In the genomic region with DNA sequence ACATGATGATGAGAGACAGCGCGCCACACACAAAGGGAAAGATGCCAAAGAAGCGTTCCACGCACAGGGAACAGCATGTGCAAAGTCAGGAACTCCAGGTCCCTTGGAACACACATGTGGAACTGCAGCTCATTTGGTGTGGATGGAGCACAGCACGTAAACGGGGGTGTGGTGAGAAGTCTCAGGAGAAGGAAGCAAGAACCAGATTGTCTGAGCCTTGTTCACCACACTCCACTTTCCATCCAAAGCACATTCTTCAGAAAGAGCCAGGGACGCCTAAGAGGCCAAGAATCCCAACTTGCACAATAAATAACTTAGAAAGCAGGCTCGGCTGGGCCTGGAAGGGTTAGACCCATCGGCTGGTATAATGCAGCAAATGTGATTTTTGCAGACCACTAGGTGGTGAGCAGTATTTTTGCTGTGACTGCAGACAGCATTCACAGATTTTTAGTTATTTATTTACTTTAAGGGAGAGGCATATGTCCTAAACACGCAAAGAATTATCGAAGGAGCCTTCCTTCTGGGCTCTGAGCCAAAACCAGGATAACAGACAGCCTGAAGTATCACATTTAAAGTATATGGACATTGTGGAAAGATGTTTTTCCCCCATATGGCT, we compare ENCODE assay signal across 8 cellular contexts. TPM values are rescaled to one million over a fixed set of nuclear protein-coding genes. Genes with fewer than 3 reads are reported as not detected.
DNase-seq lines count a peak whose midpoint lies in the region; ATAC-seq, FAIRE-seq and TF ChIP-seq lines count a peak whose summit lies in the region.

No MANE protein-coding gene starts in this region.

- no peak for FAIRE-seq in kidney (lab: Jason Lieb, UNC)

- no peaks in the 10 kb centered on the region for H3K9me3 ChIP-seq in KOPT-K1 (ENCODE audit: insufficient read depth, low read length, poor library complexity, severe bottlenecking)
- H3K9me3 ChIP-seq in kidney (ENCODE audit: control insufficient read depth in 1 of 2, low read length in 2 of 2), result no peaks in the 10 kb centered on the region

- H3K4me3 ChIP-seq in astrocyte of the cerebellum (ENCODE audit: low read depth, low read length) (no peak overlapping the region), kidney (ENCODE audit: low read length in 2 of 2) (no peak overlapping the region)

- peaks cover 33 to 46% of the 10 kb centered on the region in 2 donors for H3K4me1 ChIP-seq in kidney (ENCODE audit: control insufficient read depth in 1 of 2, insufficient read depth in 1 of 2, low read depth in 1 of 2, low read length in 2 of 2)

- H3K36me3 ChIP-seq in KOPT-K1 (ENCODE audit: insufficient read depth, low read length), result no peaks in the 10 kb centered on the region
- H3K36me3 ChIP-seq in kidney (ENCODE audit: control insufficient read depth in 1 of 2, insufficient read depth in 2 of 2, low read length in 2 of 2), result no peaks in the 10 kb centered on the region

- in situ Hi-C loops in astrocyte of the cerebellum (cut with HindIII; ENCODE audit: low sequenced_read_pairs), result no loop called here

- ATAC-seq in GM21528 (IDR thresholded peaks at IDR 0.05; ENCODE audit: low FRiP score, unreplicated experiment) (no peak), GM21717 (IDR thresholded peaks at IDR 0.05; ENCODE audit: unreplicated experiment) (no peak)

- intact Hi-C loops in kidney (cut with DNase I), result no loop called here

- TF ChIP-seq CTCF in C4-2B (conservative IDR thresholded peaks at IDR 0.05), result no peak
- peak; percentile 44 for TF ChIP-seq CTCF in astrocyte of the cerebellum (IDR thresholded peaks at IDR 0.05; ENCODE audit: low read depth, low read length, missing control alignments)
- TF ChIP-seq CTCF in kidney (IDR thresholded peaks at IDR 0.05; ENCODE audit: borderline replicate concordance, extremely low read depth, insufficient read depth), result peak; percentile 22

- H3K9ac ChIP-seq in kidney (ENCODE audit: low read length in 2 of 2), result no peak overlapping the region

- H3K27ac ChIP-seq in C4-2B (peak overlapping the region; percentile 53), KOPT-K1 (ENCODE audit: low read depth, low read length, poor library complexity, severe bottlenecking) (peak overlapping the region; percentile 16), kidney (ENCODE audit: low read depth in 2 of 2, low read length in 2 of 2) (peak overlapping the region in 1 of 2 donors; percentile 40)

- peak; percentile 42 for DNase-seq in astrocyte of the cerebellum (ENCODE audit: low read depth)
- DNase-seq in kidney, result no peak
- DNase-seq in stromal cell of bone marrow (ENCODE audit: low read depth), result peak; percentile 86
- no peak for DNase-seq in cortex of kidney (lab: John Stamatoyannopoulos, UW)

RNA-seq across cellular contexts. Expression of a gene that starts 27.9 kb away (rescaled TPM):
- total RNA-seq in kidney, result 36.1 TPM
- polyA plus RNA-seq in kidney (ENCODE audit: insufficient read depth, low read depth, low replicate concordance), result 24.0 TPM

RNA-seq across cellular contexts. Expression of a gene that starts 28.1 kb away (rescaled TPM):
- total RNA-seq in kidney, result 132 TPM
- polyA plus RNA-seq in kidney (ENCODE audit: insufficient read depth, low read depth, low replicate concordance), result 210 TPM

RNA-seq across cellular contexts. Expression of a gene that starts 29.8 kb away (rescaled TPM):
- 292 TPM for total RNA-seq in kidney
- polyA plus RNA-seq in kidney (ENCODE audit: insufficient read depth, low read depth, low replicate concordance), result 96.9 TPM

Comparison
In these comparisons a context has a peak if more than half of its experiments do, and no peak if none do; other contexts are left out.
1. DNase-seq: peak in astrocyte of the cerebellum (single experiment) and stromal cell of bone marrow (single experiment); none in kidney (single experiment) and cortex of kidney (single experiment).